In the genomic region with DNA sequence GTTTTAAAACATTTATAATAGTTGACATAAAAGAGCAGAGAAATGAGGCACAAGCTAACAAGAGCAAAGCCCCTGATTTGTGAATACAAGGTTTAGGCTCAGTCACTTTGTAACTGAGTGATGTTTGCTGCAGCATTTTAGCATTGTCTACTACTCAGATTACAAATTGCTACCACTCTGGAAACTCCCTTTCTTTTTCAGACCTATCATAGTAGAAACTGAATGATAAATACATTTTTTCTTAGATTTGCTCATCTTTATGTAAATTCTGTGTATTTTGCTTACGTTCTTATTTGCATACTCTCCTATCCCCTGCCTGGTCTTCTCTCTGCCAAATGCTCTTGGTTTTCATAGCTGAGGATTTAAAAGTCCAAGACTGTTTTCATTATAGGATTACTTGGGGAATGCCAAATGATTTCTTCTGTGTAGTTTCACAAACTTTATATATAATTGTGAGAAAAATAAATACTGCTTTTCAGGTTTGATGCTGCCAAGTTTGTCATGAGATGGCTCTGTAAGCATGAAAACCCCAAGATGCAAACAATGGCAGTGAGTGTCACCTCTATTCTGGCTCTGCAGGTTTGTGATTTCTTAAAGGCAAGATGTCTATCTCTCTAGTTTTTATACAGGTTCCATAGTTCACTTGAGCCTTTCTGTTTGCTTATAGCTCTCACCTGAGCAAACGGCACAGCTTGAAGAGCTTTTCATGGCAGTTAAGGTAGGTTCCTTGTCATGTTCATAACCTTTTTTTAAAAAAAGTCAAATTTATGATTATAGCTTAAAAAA, we compare ENCODE assay signal across 9 cellular contexts. TPM values are rescaled to one million over a fixed set of nuclear protein-coding genes. Genes with fewer than 3 reads are reported as not detected.
A peak's percentile ranks its signal among the peaks of the same experiment; 100 is the strongest.
DNase-seq lines count a peak whose midpoint lies in the region; ATAC-seq and TF ChIP-seq lines count a peak whose summit lies in the region.
"Had no signal": no experiment of that assay in that cellular context is flagged by ENCODE, and none has a peak within 500 bp of the region (broad histone marks: within the 10 kb centered on the region; RNA-seq: fewer than 3 reads in every experiment).

No MANE protein-coding gene starts in this region.

- TF ChIP-seq POLR2A in testis (IDR thresholded peaks at IDR 0.05), result no peak

- H3K27me3 ChIP-seq in testis, result no peaks in the 10 kb centered on the region

- no peaks in the 10 kb centered on the region for H3K4me1 ChIP-seq in testis

- intact Hi-C loops in testis (cut with DNase I; ENCODE audit: low total_unique reads), result no loop called here

- 88 to 90% methylated on average over 2 of the region's 2 CpGs for whole genome bisulfite sequencing in testis, 2 donors

- no peaks in the 10 kb centered on the region for H3K9me3 ChIP-seq in testis

- no peak for TF ChIP-seq CTCF in testis (IDR thresholded peaks at IDR 0.05)

- H3K27ac ChIP-seq in testis, result no peak overlapping the region

- in situ Hi-C loops in G401 (cut with HindIII; ENCODE audit: low sequenced_read_pairs), result no loop called here

- DNase-seq in fibroblast of peridontal ligament (ENCODE audit: extremely low read depth), result peak; percentile 18
- DNase-seq in NCI-H1417 (lab: John Stamatoyannopoulos, UW), result no peak
- no peak for DNase-seq in G401 (ENCODE audit: low spot score)
- DNase-seq in testis, result no peak
- no peak for DNase-seq in DMS 273 (lab: John Stamatoyannopoulos, UW; ENCODE audit: unreplicated experiment)
- DNase-seq: nucleus accumbens had no signal

- ATAC-seq in GM18861 (IDR thresholded peaks at IDR 0.05; ENCODE audit: unreplicated experiment) (peak; percentile 91), GM21390 (IDR thresholded peaks at IDR 0.05; ENCODE audit: unreplicated experiment) (peak; percentile 75), HG03159 (IDR thresholded peaks at IDR 0.05; ENCODE audit: unreplicated experiment) (peak; percentile 87)

- no peak overlapping the region for H3K4me3 ChIP-seq in testis

- no peaks in the 10 kb centered on the region for H3K36me3 ChIP-seq in testis (ENCODE audit: low read depth, missing control alignments)

RNA-seq across cellular contexts. Expression of a gene that starts 24.7 kb away (rescaled TPM):
- 8.6 and 10.2 TPM in 2 replicates for total RNA-seq in G401 (2014; rRNA removed; shearing (Covaris generic))
- 1 to 10 TPM; 8.7 to 9.8 TPM for total RNA-seq in testis
- polyA plus RNA-seq in testis (ENCODE audit: insufficient read depth, low read depth, low replicate concordance), result 6.4 TPM

RNA-seq across cellular contexts. Expression of a gene that starts 54.3 kb away (rescaled TPM):
- total RNA-seq in G401 (2014; rRNA removed; shearing (Covaris generic)), result 0.37 TPM in 1 of 2 replicates, not detected in the other
- 100 to 1,000 TPM; 237 to 296 TPM for total RNA-seq in testis
- polyA plus RNA-seq in testis (ENCODE audit: insufficient read depth, low read depth, low replicate concordance), result 168 TPM

RNA-seq across cellular contexts. Expression of a gene that starts 59.8 kb away (rescaled TPM):
- total RNA-seq in G401 (2014; rRNA removed; shearing (Covaris generic)), result 47.9 and 50.9 TPM in 2 replicates
- 100 to 1,000 TPM; 103 to 108 TPM for total RNA-seq in testis
- polyA plus RNA-seq in testis (ENCODE audit: insufficient read depth, low read depth, low replicate concordance), result 102 TPM

Comparison
In these comparisons a context has a peak if more than half of its experiments do, and no peak if none do; other contexts are left out.
1. RNA of a gene that starts 54.3 kb away (total RNA-seq): 237 to 296 TPM in testis; 0.37 TPM in G401; every median in the first group is over 100 times any median in the second.
2. Peak in every context shown above with its lines, with median percentiles within 50 percentile points of each other: ATAC-seq.